Comparison of ENCODE assay signal across 11 cellular contexts in the genomic region with DNA sequence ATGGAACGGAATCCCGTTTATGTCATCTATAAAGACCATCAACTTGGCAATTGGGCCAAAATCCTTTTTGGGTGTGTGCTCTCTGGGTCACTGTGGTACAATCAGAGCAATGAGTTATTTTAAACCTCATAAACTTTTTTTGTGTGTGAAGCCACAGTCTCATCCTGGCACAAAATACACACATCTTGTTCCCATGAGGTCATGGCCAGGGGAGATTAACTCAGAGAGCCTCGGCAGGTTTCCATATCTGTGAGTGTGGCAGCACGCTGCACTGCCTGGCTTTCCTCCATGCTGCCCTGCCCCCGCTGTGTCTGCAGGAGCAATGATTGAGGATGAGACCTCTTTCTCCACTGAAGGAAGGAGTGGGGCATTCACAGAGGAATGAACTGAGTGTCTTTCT. TPM values are rescaled to one million over a fixed set of nuclear protein-coding genes. Genes with fewer than 3 reads are reported as not detected.
DNase-seq lines count a peak whose midpoint lies in the region; ATAC-seq and TF ChIP-seq lines count a peak whose summit lies in the region.
"Had no signal": no experiment of that assay in that cellular context is flagged by ENCODE, and none has a peak within 500 bp of the region (broad histone marks: within the 10 kb centered on the region; RNA-seq: fewer than 3 reads in every experiment).

No MANE protein-coding gene starts in this region.

- peaks cover 6% of the 10 kb centered on the region for H3K4me1 ChIP-seq in fibroblast of lung (ENCODE audit: control insufficient read depth, extremely low read depth, insufficient read depth, low read length)

- H2AFZ ChIP-seq in fibroblast of lung (ENCODE audit: low read length): no peak overlapping the region

- H3K4me3 ChIP-seq in fibroblast of lung (replicated peaks in 1 of 4; ENCODE audit: control extremely low read depth in 1 of 4, insufficient read depth in 1 of 4, low read depth in 3 of 4, low read length in 4 of 4): no peak overlapping the region

- H4K20me1 ChIP-seq in fibroblast of lung (ENCODE audit: control insufficient read depth, extremely low read depth, insufficient read depth, low read length): no peaks in the 10 kb centered on the region

- ATAC-seq in HG03439 (IDR thresholded peaks at IDR 0.05; ENCODE audit: unreplicated experiment): no peak
- no peak for ATAC-seq in GM18873 (IDR thresholded peaks at IDR 0.05; ENCODE audit: low FRiP score, unreplicated experiment)

- no peak for TF ChIP-seq CTCF in fibroblast of lung (conservative IDR thresholded peaks at IDR 0.05 in 1 of 2, IDR thresholded peaks at IDR 0.05 in 1 of 2; ENCODE audit: low read depth in 1 of 2, low read length in 2 of 2)

- no peaks in the 10 kb centered on the region for H3K36me3 ChIP-seq in fibroblast of lung (ENCODE audit: control insufficient read depth, insufficient read depth, low read length)

- no peak overlapping the region for H3K4me2 ChIP-seq in fibroblast of lung (ENCODE audit: extremely low read depth, insufficient read depth, low read length)

- H3K9me3 ChIP-seq in fibroblast of lung (ENCODE audit: control insufficient read depth, insufficient read depth, low read depth, low read length): no peaks in the 10 kb centered on the region

- H3K79me2 ChIP-seq in fibroblast of lung (ENCODE audit: control insufficient read depth, insufficient read depth, low read length): no peaks in the 10 kb centered on the region

- DNase-seq in AG08395 (ENCODE audit: low spot score): peak; percentile 84
- peak; percentile 97 for DNase-seq in M059J (ENCODE audit: low read depth)
- DNase-seq in fibroblast of lung (ENCODE audit: low read depth in 2 of 2): peak; percentile 63 to 89
- peak; percentile 95 for DNase-seq in myocyte (ENCODE audit: low read depth)
- no peak for DNase-seq in NOMO-1 treated with dmso at 0.1 percent for 144 hours (lab: John Stamatoyannopoulos, UW; ENCODE audit: unreplicated experiment)
- DNase-seq in activated gamma-delta T cell (lab: John Stamatoyannopoulos, UW): no peak
- DNase-seq: activated CD4-positive, alpha-beta T cell treated with anti-CD3 and anti-CD28 coated beads, Interleukin-2, amount 10 ng/mL, durations not matched to agents 7 days and 5 days; NCI-H2029; SIG-M5 had no signal

- H3K27ac ChIP-seq in fibroblast of lung (ENCODE audit: insufficient read depth, low read length): no peak overlapping the region

- peaks cover 2% of the 10 kb centered on the region for H3K27me3 ChIP-seq in fibroblast of lung (ENCODE audit: control insufficient read depth, insufficient read depth, low read length)

- no peak overlapping the region for H3K9ac ChIP-seq in fibroblast of lung (ENCODE audit: insufficient read depth, low read length)

RNA-seq across cellular contexts. Expression of gene DLG1, which starts 54.0 kb away (rescaled TPM):
- total RNA-seq in M059J (2014; rRNA removed; shearing (Covaris generic)): 99.0 and 103 TPM in 2 replicates
- total RNA-seq in fibroblast of lung (51.4 and 53.0 TPM in 2 replicates), myocyte (76.9 and 80.7 TPM in 2 replicates)
- polyA plus RNA-seq in fibroblast of lung: 29.5 and 47.7 TPM in 2 replicates
- polyA plus RNA-seq in fibroblast of lung (2012): 23.1 and 36.3 TPM in 2 replicates
- 12.0 and 19.9 TPM in 2 replicates for polyA minus RNA-seq in fibroblast of lung (ENCODE audit: low replicate concordance)
- polyA plus RNA-seq in myocyte (2012): 60.3 TPM

Comparison
In these comparisons a context has a peak if more than half of its experiments do, and no peak if none do; other contexts are left out.
1. DNase-seq: peak in AG08395 (single experiment), M059J (single experiment), fibroblast of lung (2 of 2) and myocyte (single experiment); none in NOMO-1 treated with dmso at 0.1 percent for 144 hours (single experiment) and activated gamma-delta T cell (single experiment).